ENCODE assay signal across 26 cellular contexts in the genomic region with DNA sequence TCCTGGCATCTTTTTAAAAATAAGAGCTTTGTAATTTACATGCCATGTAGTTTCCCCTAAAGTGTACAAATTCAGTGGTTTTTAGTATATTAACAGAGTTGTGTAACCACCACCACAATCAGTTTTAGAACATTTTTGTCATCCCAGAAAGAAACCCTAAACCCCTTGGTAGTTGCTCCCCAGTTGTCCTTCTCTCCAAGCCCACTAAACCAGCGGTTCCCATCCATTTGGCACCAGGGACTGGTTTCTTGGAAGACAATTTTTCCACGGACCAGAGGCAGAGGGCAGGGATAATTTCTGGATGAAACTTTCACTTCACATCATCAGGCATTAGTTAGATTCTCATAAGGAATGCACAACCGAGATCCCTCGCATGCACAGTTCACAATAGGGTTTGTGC. TPM values are rescaled to one million over a fixed set of nuclear protein-coding genes. Genes with fewer than 3 reads are reported as not detected.
DNase-seq lines count a peak whose midpoint lies in the region; ATAC-seq and TF ChIP-seq lines count a peak whose summit lies in the region.
"Had no signal": no experiment of that assay in that cellular context is flagged by ENCODE, and none has a peak within 500 bp of the region (broad histone marks: within the 10 kb centered on the region; RNA-seq: fewer than 3 reads in every experiment).

No MANE protein-coding gene starts in this region.

- H3K36me3 Mint-ChIP-seq in GM23338 (ENCODE audit: low read depth) (peaks cover 16% of the 10 kb centered on the region), progenitor cell of endocrine pancreas (ENCODE audit: insufficient read depth) (peaks cover 7% of the 10 kb centered on the region), MCF 10A (ENCODE audit: insufficient read depth, unreplicated experiment) (peaks cover 11% of the 10 kb centered on the region)

- H3K27me3 ChIP-seq in GM23338 (ENCODE audit: insufficient read depth), result no peaks in the 10 kb centered on the region
- H3K27me3 ChIP-seq in adipocyte (replicated peaks; ENCODE audit: control insufficient read depth, insufficient read depth, low read length), result no peaks in the 10 kb centered on the region
- H3K27me3 ChIP-seq: BLaER1 treated with 17β-estradiol and CSF1 and Interleukin-3, amounts not matched to agents 10 nM and 100 nM had no signal

- H3K4me1 Mint-ChIP-seq in GM23338 (peaks cover 5% of the 10 kb centered on the region; the same call in 2 of the 3 replicates), progenitor cell of endocrine pancreas (ENCODE audit: low read depth) (peaks cover 1% of the 10 kb centered on the region), MCF 10A (ENCODE audit: insufficient read depth, unreplicated experiment) (peaks cover 6% of the 10 kb centered on the region)

- H4K20me1 ChIP-seq in GM23338 (replicated peaks; ENCODE audit: insufficient read depth), result peaks cover 27% of the 10 kb centered on the region

- H3K4me3 Mint-ChIP-seq in GM23338 (no peak overlapping the region), progenitor cell of endocrine pancreas (ENCODE audit: low read depth) (no peak overlapping the region), MCF 10A (ENCODE audit: unreplicated experiment) (no peak overlapping the region)
- H3K4me3 Mint-ChIP-seq: CD8-positive, alpha-beta T cell had no signal

- no peaks in the 10 kb centered on the region for H3K9me3 ChIP-seq in adipocyte (ENCODE audit: control insufficient read depth, low read length)
- H3K9me3 ChIP-seq: BLaER1 treated with 17β-estradiol and CSF1 and Interleukin-3, amounts not matched to agents 10 nM and 100 nM; Caco-2 had no signal

- intact Hi-C loops in MCF 10A (cut with micrococcal nuclease), result no loop called here

- H3K4me1 ChIP-seq in GM23338 (ENCODE audit: insufficient read depth) (no peaks in the 10 kb centered on the region), adipocyte (ENCODE audit: control insufficient read depth, insufficient read depth, low read length) (peaks cover 9% of the 10 kb centered on the region)
- H3K4me1 ChIP-seq: Caco-2 had no signal

- no peak overlapping the region for H3K27ac ChIP-seq in GM23338 (ENCODE audit: low read depth)
- H3K27ac ChIP-seq: RWPE1 had no signal

- ATAC-seq in GM23338, result no peak
- no peak for ATAC-seq in GM19035 (IDR thresholded peaks at IDR 0.05; ENCODE audit: unreplicated experiment)
- ATAC-seq: CD8-positive, alpha-beta T cell; GM12878; HepG2; Panc1 had no signal

- H3K9me2 ChIP-seq in GM23338 (ENCODE audit: insufficient read depth), result no peaks in the 10 kb centered on the region

- no peak overlapping the region for H3K4me2 ChIP-seq in GM23338

- POLR2A ChIA-PET in MCF 10A (lab: Yijun Ruan, JAX), result no interaction called here

- DNase-seq in GM23338 (ENCODE audit: low spot score), result no peak
- DNase-seq in adipocyte (ENCODE audit: low read depth), result peak; percentile 4
- DNase-seq in fibroblast of gingiva (ENCODE audit: low read depth), result peak; percentile 65
- no peak for DNase-seq in progenitor cell of endocrine pancreas (ENCODE audit: low spot score, unreplicated experiment)
- no peak for DNase-seq in MCF 10A (ENCODE audit: unreplicated experiment)
- no peak for DNase-seq in middle frontal gyrus (ENCODE audit: extremely low spot score, low spot score)
- DNase-seq in activated effector memory CD4-positive, alpha-beta T cell treated with Interleukin-2 at 50 U/mL for 16 hours, result no peak
- DNase-seq: Caco-2; CD8-positive, alpha-beta T cell; NCI-H1092; NCI-H1417 treated with DMSO at 0.1 percent for 48 hours; NCI-H1694 treated with DMSO at 0.1 percent for 48 hours; NCI-H2081; NCI-H2227 treated with DMSO at 0.1 percent for 48 hours; NCI-H526 treated with DMSO at 0.1 percent for 48 hours; SHP77 had no signal

- TF ChIP-seq CTCF in GM23338 (conservative IDR thresholded peaks at IDR 0.05; ENCODE audit: low read depth in 2 of 2) (no peak), progenitor cell of endocrine pancreas (IDR thresholded peaks at IDR 0.05; ENCODE audit: unreplicated experiment) (no peak), MCF 10A (IDR thresholded peaks at IDR 0.05; ENCODE audit: unreplicated experiment) (no peak)

- H3K79me2 ChIP-seq in GM23338 (replicated peaks; ENCODE audit: insufficient read depth), result peaks cover 44% of the 10 kb centered on the region

- H3K9me3 Mint-ChIP-seq in GM23338 (no peaks in the 10 kb centered on the region), progenitor cell of endocrine pancreas (ENCODE audit: low read depth) (no peaks in the 10 kb centered on the region), MCF 10A (ENCODE audit: unreplicated experiment) (no peaks in the 10 kb centered on the region)
- H3K9me3 Mint-ChIP-seq: CD8-positive, alpha-beta T cell had no signal

- CTCF ChIA-PET in MCF 10A (lab: Yijun Ruan, JAX), result no interaction called here

- H3K27me3 Mint-ChIP-seq in GM23338 (ENCODE audit: insufficient read depth, low read depth, poor library complexity) (peaks cover 8% of the 10 kb centered on the region), progenitor cell of endocrine pancreas (no peaks in the 10 kb centered on the region), MCF 10A (ENCODE audit: insufficient read depth, unreplicated experiment) (no peaks in the 10 kb centered on the region)

- H3K27ac Mint-ChIP-seq in GM23338, result peak overlapping the region; percentile 15; the same call in 1 of the 2 replicates
- H3K27ac Mint-ChIP-seq in progenitor cell of endocrine pancreas, result peak overlapping the region; percentile 59
- no peak overlapping the region for H3K27ac Mint-ChIP-seq in MCF 10A (ENCODE audit: low read depth, unreplicated experiment)
- H3K27ac Mint-ChIP-seq: CD8-positive, alpha-beta T cell had no signal

- no peaks in the 10 kb centered on the region for H3F3A ChIP-seq in GM23338 (replicated peaks; ENCODE audit: low read depth)

- no TSS peak for BruUV-seq in MCF 10A (replicated peaks; lab: Mats Ljungman, UMichigan)

- no peak overlapping the region for H2AFZ ChIP-seq in GM23338

- peaks cover 1% of the 10 kb centered on the region; the same call in 1 of the 2 replicates for H3K36me3 ChIP-seq in GM23338 (ENCODE audit: insufficient read depth)
- peaks cover 28% of the 10 kb centered on the region for H3K36me3 ChIP-seq in adipocyte (ENCODE audit: control insufficient read depth, insufficient read depth, low read length, severe bottlenecking)

- no peak overlapping the region for H3K9ac ChIP-seq in adipocyte (ENCODE audit: low read length)

- no peak overlapping the region for H3K4me3 ChIP-seq in GM23338
- no peak overlapping the region for H3K4me3 ChIP-seq in adipocyte (ENCODE audit: low read length)
- H3K4me3 ChIP-seq: BLaER1 treated with 17β-estradiol and CSF1 and Interleukin-3, amounts not matched to agents 10 nM and 100 nM; GM12878 had no signal

TF ChIP-seq in GM23338, 12 proteins besides CTCF, POLR2A, EP300 and RAD21 (continues in another document):
- TF ChIP-seq EZH2 (IDR thresholded peaks at IDR 0.05; ENCODE audit: low read depth, unreplicated experiment) (no peak), JUNB (IDR thresholded peaks at IDR 0.05; ENCODE audit: unreplicated experiment) (no peak)
- TF ChIP-seq, protein P1, sequence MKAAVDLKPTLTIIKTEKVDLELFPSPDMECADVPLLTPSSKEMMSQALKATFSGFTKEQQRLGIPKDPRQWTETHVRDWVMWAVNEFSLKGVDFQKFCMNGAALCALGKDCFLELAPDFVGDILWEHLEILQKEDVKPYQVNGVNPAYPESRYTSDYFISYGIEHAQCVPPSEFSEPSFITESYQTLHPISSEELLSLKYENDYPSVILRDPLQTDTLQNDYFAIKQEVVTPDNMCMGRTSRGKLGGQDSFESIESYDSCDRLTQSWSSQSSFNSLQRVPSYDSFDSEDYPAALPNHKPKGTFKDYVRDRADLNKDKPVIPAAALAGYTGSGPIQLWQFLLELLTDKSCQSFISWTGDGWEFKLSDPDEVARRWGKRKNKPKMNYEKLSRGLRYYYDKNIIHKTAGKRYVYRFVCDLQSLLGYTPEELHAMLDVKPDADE (IDR thresholded peaks at IDR 0.05), result no peak
- TF ChIP-seq, protein P2, sequence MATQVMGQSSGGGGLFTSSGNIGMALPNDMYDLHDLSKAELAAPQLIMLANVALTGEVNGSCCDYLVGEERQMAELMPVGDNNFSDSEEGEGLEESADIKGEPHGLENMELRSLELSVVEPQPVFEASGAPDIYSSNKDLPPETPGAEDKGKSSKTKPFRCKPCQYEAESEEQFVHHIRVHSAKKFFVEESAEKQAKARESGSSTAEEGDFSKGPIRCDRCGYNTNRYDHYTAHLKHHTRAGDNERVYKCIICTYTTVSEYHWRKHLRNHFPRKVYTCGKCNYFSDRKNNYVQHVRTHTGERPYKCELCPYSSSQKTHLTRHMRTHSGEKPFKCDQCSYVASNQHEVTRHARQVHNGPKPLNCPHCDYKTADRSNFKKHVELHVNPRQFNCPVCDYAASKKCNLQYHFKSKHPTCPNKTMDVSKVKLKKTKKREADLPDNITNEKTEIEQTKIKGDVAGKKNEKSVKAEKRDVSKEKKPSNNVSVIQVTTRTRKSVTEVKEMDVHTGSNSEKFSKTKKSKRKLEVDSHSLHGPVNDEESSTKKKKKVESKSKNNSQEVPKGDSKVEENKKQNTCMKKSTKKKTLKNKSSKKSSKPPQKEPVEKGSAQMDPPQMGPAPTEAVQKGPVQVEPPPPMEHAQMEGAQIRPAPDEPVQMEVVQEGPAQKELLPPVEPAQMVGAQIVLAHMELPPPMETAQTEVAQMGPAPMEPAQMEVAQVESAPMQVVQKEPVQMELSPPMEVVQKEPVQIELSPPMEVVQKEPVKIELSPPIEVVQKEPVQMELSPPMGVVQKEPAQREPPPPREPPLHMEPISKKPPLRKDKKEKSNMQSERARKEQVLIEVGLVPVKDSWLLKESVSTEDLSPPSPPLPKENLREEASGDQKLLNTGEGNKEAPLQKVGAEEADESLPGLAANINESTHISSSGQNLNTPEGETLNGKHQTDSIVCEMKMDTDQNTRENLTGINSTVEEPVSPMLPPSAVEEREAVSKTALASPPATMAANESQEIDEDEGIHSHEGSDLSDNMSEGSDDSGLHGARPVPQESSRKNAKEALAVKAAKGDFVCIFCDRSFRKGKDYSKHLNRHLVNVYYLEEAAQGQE (IDR thresholded peaks at IDR 0.05; ENCODE audit: unreplicated experiment), result no peak

RNA-seq across cellular contexts. Expression of a gene that starts 22.6 kb away (rescaled TPM):
- 61.2 and 65.3 TPM in 2 replicates for total RNA-seq in GM23338 (2014; rRNA removed; shearing (Covaris generic))
- 27.4 and 28.2 TPM in 2 replicates for polyA plus RNA-seq in GM23338 (2016; fragmentation: Nextera tagmentation; extraction: Ambion mirVana)
- total RNA-seq in progenitor cell of endocrine pancreas (91.4 and 102 TPM in 2 replicates), MCF 10A (2022) (47.4 and 47.5 TPM in 2 replicates)

RNA-seq across cellular contexts. Expression of a gene that starts 28.5 kb away (rescaled TPM):
- total RNA-seq in GM23338 (2014; rRNA removed; shearing (Covaris generic)), result not detected in 2 replicates
- polyA plus RNA-seq in GM23338 (2016; fragmentation: Nextera tagmentation; extraction: Ambion mirVana), result not detected in 2 replicates
- total RNA-seq in progenitor cell of endocrine pancreas (not detected in 2 replicates), MCF 10A (2022) (not detected in 2 replicates)
- total RNA-seq: CD8-positive, alpha-beta T cell; GM12878; H1; HT1080; M059J; NCI-H460 had no signal
- polyA plus RNA-seq: GM12878 had no signal

RNA-seq across cellular contexts. Expression of a gene that starts 53.8 kb away (rescaled TPM):
- not detected in 2 replicates for total RNA-seq in GM23338 (2014; rRNA removed; shearing (Covaris generic))
- polyA plus RNA-seq in GM23338 (2016; fragmentation: Nextera tagmentation; extraction: Ambion mirVana), result 0.44 and 1.3 TPM in 2 replicates
- 0.47 and 0.60 TPM in 2 replicates for total RNA-seq in progenitor cell of endocrine pancreas
- not detected in 2 replicates for total RNA-seq in MCF 10A (2022)
- total RNA-seq: CD8-positive, alpha-beta T cell; GM12878; HepG2; NCI-H460 had no signal
- polyA plus RNA-seq: GM12878, HepG2 had no signal

RNA-seq across cellular contexts. Expression of a gene that starts 59.5 kb away (rescaled TPM):
- total RNA-seq in GM23338 (2014; rRNA removed; shearing (Covaris generic)), result 124 and 150 TPM in 2 replicates
- 216 and 232 TPM in 2 replicates for polyA plus RNA-seq in GM23338 (2016; fragmentation: Nextera tagmentation; extraction: Ambion mirVana)
- total RNA-seq in progenitor cell of endocrine pancreas (93.3 and 102 TPM in 2 replicates), MCF 10A (2022) (127 and 155 TPM in 2 replicates)

Comparison
In these comparisons a context has a peak if more than half of its experiments do, and no peak if none do; other contexts are left out.
1. DNase-seq: peak in adipocyte (single experiment) and fibroblast of gingiva (single experiment); none in GM23338 (single experiment), progenitor cell of endocrine pancreas (single experiment), MCF 10A (single experiment), middle frontal gyrus (single experiment) and activated effector memory CD4-positive, alpha-beta T cell treated with Interleukin-2 at 50 U/mL for 16 hours (single experiment).